Comparison of ENCODE assay signal across 9 cellular contexts in genomic region chr7:88344956-88345832, GRCh38. TPM values are rescaled to one million over a fixed set of nuclear protein-coding genes. Genes with fewer than 3 reads are reported as not detected.
DNase-seq lines count a peak whose midpoint lies in the region; ATAC-seq and TF ChIP-seq lines count a peak whose summit lies in the region.
"Had no signal": no experiment of that assay in that cellular context is flagged by ENCODE, and none has a peak within 500 bp of the region (broad histone marks: within the 10 kb centered on the region; RNA-seq: fewer than 3 reads in every experiment).

No MANE protein-coding gene starts in this region.

- no peaks in the 10 kb centered on the region for H3K36me3 ChIP-seq in HEK293 (ENCODE audit: control insufficient read depth in 2 of 2, insufficient read depth in 1 of 2, low read length in 2 of 2)

- TF ChIP-seq CTCF in HEK293 (tag by site-specific recombination; IDR thresholded peaks at IDR 0.05): no peak
- TF ChIP-seq CTCF in epithelial cell of esophagus (IDR thresholded peaks at IDR 0.05; ENCODE audit: insufficient read depth, low read depth, low read length, missing control alignments): peak; percentile 66

- in situ Hi-C loops in G401 (cut with HindIII; ENCODE audit: low sequenced_read_pairs): no loop called here

- POLR2A ChIA-PET in HEK293 (lab: Yijun Ruan, JAX): no interaction called here

- peak; percentile 49 for DNase-seq in G401 (ENCODE audit: low spot score)
- peak; percentile 67 for DNase-seq in NOMO-1 treated with DMSO at 0.1 percent for 48 hours (lab: John Stamatoyannopoulos, UW; ENCODE audit: unreplicated experiment)
- peak; percentile 51 for DNase-seq in epithelial cell of esophagus (ENCODE audit: low read depth)
- peak; percentile 20 for DNase-seq in myocyte (ENCODE audit: low read depth)

- no peaks in the 10 kb centered on the region for H3K9me3 ChIP-seq in HEK293 (ENCODE audit: control insufficient read depth, insufficient read depth, low read depth, low read length)

- H3K4me1 ChIP-seq in HEK293 (ENCODE audit: control insufficient read depth, insufficient read depth, low read length): no peaks in the 10 kb centered on the region

- H3K4me3 ChIP-seq in HEK293 (ENCODE audit: low read depth, low read length): no peak overlapping the region
- H3K4me3 ChIP-seq in epithelial cell of esophagus (ENCODE audit: low read length): no peak overlapping the region

- no peak for ATAC-seq in GM18861 (IDR thresholded peaks at IDR 0.05; ENCODE audit: unreplicated experiment)
- ATAC-seq in GM18870 (IDR thresholded peaks at IDR 0.05; ENCODE audit: unreplicated experiment): no peak
- no peak for ATAC-seq in HG02981 (IDR thresholded peaks at IDR 0.05; ENCODE audit: unreplicated experiment)

- H3K27ac ChIP-seq in HEK293 (ENCODE audit: extremely low read depth, low read depth, low read length): no peak overlapping the region

- CTCF ChIA-PET in HEK293 (lab: Yijun Ruan, JAX): interaction anchor here (0.5 to 1.7 kb wide), 12 partner anchors 9 to 168 kb away, joined by 3 to 11 read pairs (median 3); partner anchors contain the start of gene STEAP4

TF ChIP-seq in HEK293, 187 proteins besides CTCF, POLR2A, EP300 and RAD21:
- TF ChIP-seq ZNF214 (tag by site-specific recombination; IDR thresholded peaks at IDR 0.05; ENCODE audit: borderline replicate concordance) (no peak), ZNF488 (tag by site-specific recombination; IDR thresholded peaks at IDR 0.05) (no peak), ZNF366 (tag by site-specific recombination; conservative IDR thresholded peaks at IDR 0.05) (no peak), ZNF654 (tag by site-specific recombination; IDR thresholded peaks at IDR 0.05; ENCODE audit: low read depth) (peak; percentile 50)

RNA-seq across cellular contexts. Expression of gene STEAP4, which starts 38.5 kb away (rescaled TPM):
- not detected in 2 replicates for total RNA-seq in G401 (2014; rRNA removed; shearing (Covaris generic))
- 0.05 and 0.11 TPM in 2 replicates for total RNA-seq in myocyte
- polyA plus RNA-seq in myocyte (2012): 0.20 TPM
- total RNA-seq: RPMI7951 had no signal
